13 cellular contexts compared by ENCODE assay signal in the genomic region with DNA sequence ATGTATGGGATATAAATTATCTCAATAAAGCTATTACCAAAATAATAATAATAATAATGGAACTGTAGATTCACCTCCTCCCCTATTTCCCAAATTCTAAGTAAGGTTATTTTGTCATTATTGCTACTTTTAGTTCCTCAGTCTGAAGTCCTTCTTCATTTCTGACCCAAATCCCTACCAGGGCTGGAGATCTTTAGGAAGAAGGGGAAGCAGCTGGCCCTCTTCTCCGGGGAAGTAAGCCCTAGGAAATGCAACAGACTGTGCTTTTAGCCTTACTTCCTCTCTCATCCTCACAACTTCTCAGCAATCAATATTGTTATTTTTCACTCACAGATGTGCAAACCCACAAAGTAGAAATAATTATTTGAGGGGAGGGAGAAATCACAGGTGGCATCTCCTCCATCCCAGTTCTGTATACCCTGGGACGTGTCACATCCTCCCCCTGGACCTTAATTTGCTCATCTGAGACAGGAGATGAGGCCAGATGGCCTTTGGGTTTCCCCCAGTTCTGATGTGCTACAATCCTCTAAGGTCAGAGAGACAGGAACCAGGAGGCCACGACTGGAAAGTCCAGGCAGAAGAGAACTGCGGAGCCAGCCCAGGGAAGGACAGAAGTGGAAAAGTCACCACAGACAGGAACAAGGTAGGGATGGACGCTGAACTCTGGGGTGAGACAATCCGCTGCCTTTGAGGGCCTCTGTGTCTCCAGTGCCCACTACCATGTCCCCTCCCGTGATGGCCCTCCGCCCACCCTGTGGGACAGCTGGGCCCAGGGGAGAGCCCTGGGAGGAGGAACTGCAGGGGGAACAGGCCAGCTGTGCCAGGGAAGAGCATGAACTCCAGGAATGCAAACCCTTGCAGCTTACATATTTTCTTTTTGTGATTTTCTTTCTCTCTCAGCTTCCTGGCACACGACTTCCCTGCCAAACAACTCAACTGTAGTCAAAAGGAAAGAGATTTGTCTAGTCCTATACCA. TPM values are rescaled to one million over a fixed set of nuclear protein-coding genes. Genes with fewer than 3 reads are reported as not detected.
DNase-seq lines count a peak whose midpoint lies in the region; ATAC-seq and TF ChIP-seq lines count a peak whose summit lies in the region.
"Had no signal": no experiment of that assay in that cellular context is flagged by ENCODE, and none has a peak within 500 bp of the region (broad histone marks: within the 10 kb centered on the region; RNA-seq: fewer than 3 reads in every experiment).

No MANE protein-coding gene starts in this region.

- TF ChIP-seq EP300 in stomach (IDR thresholded peaks at IDR 0.05) = no peak

- H3K36me3 ChIP-seq in MM.1S (replicated peaks; ENCODE audit: insufficient read depth, low read length) (no peaks in the 10 kb centered on the region), stomach (peaks cover 0 to 57% (median 27%) of the 10 kb centered on the region in 4 donors)
- H3K36me3 ChIP-seq: SJCRH30 had no signal

- H3K9me3 ChIP-seq in MM.1S (replicated peaks; ENCODE audit: insufficient read depth, low read length) (no peaks in the 10 kb centered on the region), stomach (no peaks in the 10 kb centered on the region)
- H3K9me3 ChIP-seq: SJCRH30 had no signal

- no peaks in the 10 kb centered on the region for H4K20me1 ChIP-seq in MM.1S (ENCODE audit: insufficient read depth, low read length)

- H3K9ac ChIP-seq in MM.1S (ENCODE audit: low read length) = no peak overlapping the region

- H3K4me2 ChIP-seq in MM.1S (ENCODE audit: low read depth, low read length) = no peak overlapping the region

- no peak overlapping the region for H3K4me3 ChIP-seq in MM.1S (ENCODE audit: low read length)
- no peak overlapping the region for H3K4me3 ChIP-seq in stomach
- H3K4me3 ChIP-seq in foreskin fibroblast (ENCODE audit: low read depth in 1 of 2, low read length in 2 of 2) = no peak overlapping the region
- H3K4me3 ChIP-seq: SJCRH30 had no signal

- intact Hi-C loops in stomach (cut with DNase I; ENCODE audit: low total_unique reads) = no loop called here

- no peak overlapping the region for H3K4me3 Mint-ChIP-seq in chondrocyte (ENCODE audit: unreplicated experiment)

- H3K27me3 Mint-ChIP-seq in chondrocyte (ENCODE audit: low read depth) = no peaks in the 10 kb centered on the region

- no peak for TF ChIP-seq POLR2A in stomach (IDR thresholded peaks at IDR 0.05)

- no peaks in the 10 kb centered on the region for H3K36me3 Mint-ChIP-seq in chondrocyte (ENCODE audit: low read depth)

- H3K4me1 ChIP-seq in MM.1S (ENCODE audit: low read length) (peaks cover 15% of the 10 kb centered on the region), stomach (peaks cover 11 to 54% (median 16%) of the 10 kb centered on the region in 4 donors)

- H3K27ac Mint-ChIP-seq in chondrocyte (ENCODE audit: unreplicated experiment) = peak overlapping the region; percentile 74

- no peak for ATAC-seq in GM21717 (IDR thresholded peaks at IDR 0.05; ENCODE audit: unreplicated experiment)

- 0 out of 2 replicates have a peak overlapping the region, but pooled peaks have one; percentile 12 for H2AFZ ChIP-seq in MM.1S (ENCODE audit: low read length)

- 44 to 73% (median 69%) methylated on average over 9 of the region's 9 CpGs for WGBS in stomach, 5 donors

- TF ChIP-seq CTCF in MM.1S (IDR thresholded peaks at IDR 0.05; ENCODE audit: low read length) (no peak), chondrocyte (IDR thresholded peaks at IDR 0.05) (no peak), stomach (IDR thresholded peaks at IDR 0.05) (no peak), foreskin fibroblast (IDR thresholded peaks at IDR 0.05; ENCODE audit: low read depth, low read length) (no peak)

- DNase-seq in MM.1S (no peak), chondrocyte (ENCODE audit: low spot score) (no peak), medulla oblongata (ENCODE audit: extremely low spot score) (peak; percentile 46), stomach (no peak), foreskin fibroblast (no peak), NCI-H69 (lab: John Stamatoyannopoulos, UW) (no peak), NCI-H226 (no peak)
- DNase-seq: effector CD4-positive, alpha-beta T cell; head of caudate nucleus; mesendoderm; NCI-H510A; SJCRH30 had no signal

- no peaks in the 10 kb centered on the region for H3F3A ChIP-seq in MM.1S (ENCODE audit: insufficient read depth, low read length)

- H3K27me3 ChIP-seq in MM.1S (replicated peaks; ENCODE audit: insufficient read depth, low read length) (no peaks in the 10 kb centered on the region), stomach (no peaks in the 10 kb centered on the region)
- H3K27me3 ChIP-seq: SJCRH30 had no signal

- no peaks in the 10 kb centered on the region for H3K79me2 ChIP-seq in MM.1S (ENCODE audit: low read length)

- H3K27ac ChIP-seq in MM.1S (ENCODE audit: low read length) (no peak overlapping the region), stomach (peak overlapping the region; percentile 33 to 65 (median 56))
- H3K27ac ChIP-seq: SJCRH30 had no signal

- H3K4me1 Mint-ChIP-seq in chondrocyte (ENCODE audit: low read depth) = peaks cover 15% of the 10 kb centered on the region

- H3K9me2 ChIP-seq in MM.1S (replicated peaks; ENCODE audit: insufficient read depth, low read length) = no peaks in the 10 kb centered on the region

- no peaks in the 10 kb centered on the region for H3K9me3 Mint-ChIP-seq in chondrocyte (ENCODE audit: low read depth)

RNA-seq across cellular contexts. Expression of gene TNFRSF1A, which starts 10.6 kb away (rescaled TPM):
- 88.5 to 128 TPM (median 127 TPM) in 3 replicates for total RNA-seq in chondrocyte
- total RNA-seq in stomach = 100 to 1,000 TPM in 4 of 5 donors, 10 to 100 TPM in 1; 91.6 to 432 (median 152) TPM
- polyA plus RNA-seq in stomach = 10 to 100 TPM; 35.2 to 64.4 (median 38.5) TPM

RNA-seq across cellular contexts. Expression of gene SCNN1A, which starts 22.9 kb away (rescaled TPM):
- total RNA-seq in chondrocyte (0.87 to 2.6 TPM (median 1.9 TPM) in 3 replicates), stomach (100 to 1,000 TPM in 4 of 5 donors, 10 to 100 TPM in 1; 63.3 to 486 (median 277) TPM)
- 10 to 100 TPM; 16.6 to 98.0 (median 47.5) TPM for polyA plus RNA-seq in stomach
- total RNA-seq: SJCRH30 had no signal

RNA-seq across cellular contexts. Expression of gene LTBR, which starts 31.5 kb away (rescaled TPM):
- 11.8 to 46.5 TPM (median 41.1 TPM) in 3 replicates for total RNA-seq in chondrocyte
- total RNA-seq in stomach = 100 to 1,000 TPM in 3 of 5 donors, 10 to 100 TPM in 2; 27.5 to 471 (median 126) TPM
- polyA plus RNA-seq in stomach = 10 to 100 TPM; 47.3 to 76.3 (median 48.3) TPM

RNA-seq across cellular contexts. Expression of gene PLEKHG6, which starts 42.0 kb away (rescaled TPM):
- total RNA-seq in chondrocyte (0.21 to 0.35 TPM in 2 of 3 replicates, not detected in the other), stomach (100 to 1,000 TPM in 1 of 5 donors, 10 to 100 TPM in 3, 1 to 10 TPM in 1; 6.4 to 101 (median 16.2) TPM)
- polyA plus RNA-seq in stomach = 10 to 100 TPM in 2 of 3 donors, 1 to 10 TPM in 1; 5.9 to 32.3 (median 27.0) TPM

Comparison
In these comparisons a context has a peak if more than half of its experiments do, and no peak if none do; other contexts are left out.
1. RNA of gene SCNN1A, which starts 22.9 kb away (total RNA-seq): 63.3 to 486 TPM in stomach; 0.87 to 2.6 TPM in chondrocyte; every median in the first group is over 10 times any median in the second.